ENCODE assay signal across 8 cellular contexts in the genomic region with DNA sequence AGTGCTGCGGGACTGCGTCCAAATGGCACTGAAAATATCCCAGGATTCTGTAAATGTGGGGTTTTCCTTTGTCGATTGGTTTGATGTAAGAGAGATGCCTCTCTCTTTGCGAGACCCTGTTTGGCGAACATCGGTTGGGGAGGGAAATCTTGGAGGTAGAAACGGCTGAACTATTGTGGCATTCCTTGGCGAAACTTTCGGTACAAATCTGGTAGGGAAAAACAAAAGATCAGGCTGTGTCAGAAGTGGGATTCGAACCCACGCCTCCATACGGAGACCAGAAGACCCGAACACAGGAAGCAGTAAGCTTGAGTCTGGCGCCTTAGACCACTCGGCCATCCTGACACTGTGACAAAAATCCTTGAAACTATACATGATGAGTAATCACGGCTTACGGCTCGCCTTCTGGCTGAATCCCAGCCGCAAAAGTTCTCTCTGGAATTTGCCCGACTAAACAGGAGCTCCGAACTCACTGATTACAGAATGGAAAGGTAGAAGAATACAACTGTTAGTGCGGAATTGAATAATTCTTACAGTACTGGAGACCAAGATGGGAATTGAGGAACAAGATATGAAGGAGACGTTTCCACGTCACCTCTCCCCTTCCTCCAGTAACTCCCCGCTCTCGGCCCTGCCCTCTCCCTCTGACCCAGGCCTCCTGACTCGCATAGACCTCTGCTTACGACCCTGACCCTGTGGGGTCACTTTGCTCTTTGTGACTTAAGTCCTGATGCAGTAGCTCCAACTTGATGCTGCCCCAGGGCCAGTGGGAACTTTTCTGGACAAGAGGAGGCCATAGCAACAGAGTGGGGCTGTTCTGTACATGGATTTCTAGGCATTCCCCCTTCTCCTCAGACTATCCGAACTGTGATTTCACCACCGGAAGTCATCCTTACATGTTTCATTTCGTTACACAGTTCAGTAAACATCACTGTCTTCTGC.
DNase-seq lines count a peak whose midpoint lies in the region; ATAC-seq and TF ChIP-seq lines count a peak whose summit lies in the region.

No MANE protein-coding gene starts in this region.

- intact Hi-C loops in activated T-helper 2 cell treated with anti-CD3 and anti-CD28 coated beads, Interferon-gamma antibody, Interleukin-2, Interleukin-4, amounts not matched to agents 10 μg/mL and 5 μg/mL and 100 μg/mL, durations not matched to agents 14 hours and 24 hours and 36 hours (cut with micrococcal nuclease) = loop anchor here (10.0 kb wide), 1 partner anchor 299 kb away; no protein-coding TSS in a partner anchor
- intact Hi-C loops in mucosa of descending colon (cut with DNase I, micrococcal nuclease) = no loop called here

- H3K9me3 Mint-ChIP-seq in activated T-helper 2 cell treated with anti-CD3 and anti-CD28 coated beads, Interferon-gamma antibody, Interleukin-2, Interleukin-4, amounts not matched to agents 10 μg/mL and 5 μg/mL and 100 μg/mL, durations not matched to agents 14 hours and 24 hours and 36 hours = peaks cover 14% of the 10 kb centered on the region

- H3K36me3 ChIP-seq in mucosa of descending colon (ENCODE audit: low read depth) = no peaks in the 10 kb centered on the region

- H3K9me3 ChIP-seq in mucosa of descending colon = no peaks in the 10 kb centered on the region

- TF ChIP-seq CTCF in mucosa of descending colon (IDR thresholded peaks at IDR 0.05) = no peak

- no peak overlapping the region for H3K4me3 ChIP-seq in mucosa of descending colon

- no peaks in the 10 kb centered on the region for H3K4me1 ChIP-seq in mucosa of descending colon (ENCODE audit: low read depth)

- H3K4me3 Mint-ChIP-seq in activated T-helper 2 cell treated with anti-CD3 and anti-CD28 coated beads, Interferon-gamma antibody, Interleukin-2, Interleukin-4, amounts not matched to agents 10 μg/mL and 5 μg/mL and 100 μg/mL, durations not matched to agents 14 hours and 24 hours and 36 hours (ENCODE audit: low read depth) = peak overlapping the region; percentile 68

- H3K27me3 Mint-ChIP-seq in activated T-helper 2 cell treated with anti-CD3 and anti-CD28 coated beads, Interferon-gamma antibody, Interleukin-2, Interleukin-4, amounts not matched to agents 10 μg/mL and 5 μg/mL and 100 μg/mL, durations not matched to agents 14 hours and 24 hours and 36 hours (ENCODE audit: low read depth) = peaks cover 27% of the 10 kb centered on the region

- peak; percentile 92 for DNase-seq in ELR (ENCODE audit: low read depth)
- DNase-seq in HPDE6-E6E7 (ENCODE audit: extremely low spot score) = peak; percentile 47
- no peak for DNase-seq in activated T-helper 2 cell treated with anti-CD3 and anti-CD28 coated beads, Interferon-gamma antibody, Interleukin-2, Interleukin-4, amounts not matched to agents 10 μg/mL and 5 μg/mL and 100 μg/mL, durations not matched to agents 14 hours and 24 hours and 36 hours (ENCODE audit: low spot score)
- DNase-seq in kidney tubule cell (ENCODE audit: low spot score) = peak; percentile 91
- no peak for DNase-seq in NOMO-1 treated with dmso at 0.1 percent for 144 hours (lab: John Stamatoyannopoulos, UW; ENCODE audit: unreplicated experiment)
- DNase-seq in mucosa of descending colon = no peak
- no peak for DNase-seq in SKM-1 treated with dmso at 0.1 percent for 144 hours (lab: John Stamatoyannopoulos, UW; ENCODE audit: unreplicated experiment)

- no peak overlapping the region for H3K27ac Mint-ChIP-seq in activated T-helper 2 cell treated with anti-CD3 and anti-CD28 coated beads, Interferon-gamma antibody, Interleukin-2, Interleukin-4, amounts not matched to agents 10 μg/mL and 5 μg/mL and 100 μg/mL, durations not matched to agents 14 hours and 24 hours and 36 hours

- ATAC-seq in mucosa of descending colon (no peak), GM21526 (IDR thresholded peaks at IDR 0.05; ENCODE audit: low FRiP score, unreplicated experiment) (no peak)

- peaks cover 29% of the 10 kb centered on the region for H3K4me1 Mint-ChIP-seq in activated T-helper 2 cell treated with anti-CD3 and anti-CD28 coated beads, Interferon-gamma antibody, Interleukin-2, Interleukin-4, amounts not matched to agents 10 μg/mL and 5 μg/mL and 100 μg/mL, durations not matched to agents 14 hours and 24 hours and 36 hours (ENCODE audit: low read depth)

- H3K36me3 Mint-ChIP-seq in activated T-helper 2 cell treated with anti-CD3 and anti-CD28 coated beads, Interferon-gamma antibody, Interleukin-2, Interleukin-4, amounts not matched to agents 10 μg/mL and 5 μg/mL and 100 μg/mL, durations not matched to agents 14 hours and 24 hours and 36 hours (ENCODE audit: low read depth) = peaks cover 3% of the 10 kb centered on the region

Comparison
In these comparisons a context has a peak if more than half of its experiments do, and no peak if none do; other contexts are left out.
1. DNase-seq: peak in ELR (single experiment), HPDE6-E6E7 (single experiment) and kidney tubule cell (single experiment); none in activated T-helper 2 cell treated with anti-CD3 and anti-CD28 coated beads, Interferon-gamma antibody, Interleukin-2, Interleukin-4, amounts not matched to agents 10 μg/mL and 5 μg/mL and 100 μg/mL, durations not matched to agents 14 hours and 24 hours and 36 hours (single experiment), NOMO-1 treated with dmso at 0.1 percent for 144 hours (single experiment), mucosa of descending colon (0 of 3) and SKM-1 treated with dmso at 0.1 percent for 144 hours (single experiment).